Comparison of ENCODE assay signal across 1 cellular context in genomic region chr1:38826262-38826661, GRCh38.
A peak's percentile ranks its signal among the peaks of the same experiment; 100 is the strongest.
TF ChIP-seq lines count a peak whose summit lies in the region.

No MANE protein-coding gene starts in this region.

TF ChIP-seq in HEK293, 187 proteins besides CTCF, POLR2A, EP300 and RAD21 (continued from another document):
- TF ChIP-seq ZBTB11 (tag by site-specific recombination; conservative IDR thresholded peaks at IDR 0.05; ENCODE audit: low read depth) (no peak), INSM2 (tag by site-specific recombination; IDR thresholded peaks at IDR 0.05) (peak; percentile 58; the same call in 1 of the 2 replicates), PATZ1 (tag by site-specific recombination; IDR thresholded peaks at IDR 0.05) (no peak), ZFP69B (tag by site-specific recombination; IDR thresholded peaks at IDR 0.05) (no peak), PRDM6 (tag by site-specific recombination; IDR thresholded peaks at IDR 0.05) (peak; percentile 85), ZNF184 (tag by site-specific recombination; IDR thresholded peaks at IDR 0.05) (peak; percentile 28; the same call in 1 of the 2 replicates), ZNF157 (tag by site-specific recombination; IDR thresholded peaks at IDR 0.05) (no peak), ZNF24 (tag by site-specific recombination; IDR thresholded peaks at IDR 0.05) (0 out of 2 replicates have a peak, but pooled peaks have one; percentile 20), ZNF843 (tag by site-specific recombination; IDR thresholded peaks at IDR 0.05) (peak; percentile 43; the same call in 1 of the 2 replicates)
TF ChIP-seq in HEK293: peak in this region for 16.
